In genomic region chr1:8817413-8818324, GRCh38 we compare ENCODE assay signal across 8 cellular contexts. TPM values are rescaled to one million over a fixed set of nuclear protein-coding genes. Genes with fewer than 3 reads are reported as not detected.
DNase-seq lines count a peak whose midpoint lies in the region; ATAC-seq and TF ChIP-seq lines count a peak whose summit lies in the region.

Gene RERE (minus strand): TSS chr1:8817640.

- TF ChIP-seq POLR2A in transverse colon (IDR thresholded peaks at IDR 0.05) = peak; percentile 98

- H3K9me3 ChIP-seq in cardiac muscle cell (ENCODE audit: low read depth) (no peaks in the 10 kb centered on the region), transverse colon (no peaks in the 10 kb centered on the region)

- no peaks in the 10 kb centered on the region for H3K27me3 ChIP-seq in cardiac muscle cell
- no peaks in the 10 kb centered on the region for H3K27me3 ChIP-seq in transverse colon

- peak within 1 kb of the TSS; percentile 78 for H3K4me3 ChIP-seq in GM12875 (ENCODE audit: low read depth, low read length)
- H3K4me3 ChIP-seq in cardiac muscle cell = peak within 1 kb of the TSS; percentile 100
- H3K4me3 ChIP-seq in transverse colon = peak within 1 kb of the TSS; percentile 62 to 94 (median 91)

- intact Hi-C loops in transverse colon (cut with DNase I; ENCODE audit: low total_unique reads) = no loop called here

- peaks cover 15% of the 10 kb centered on the region for H3K4me1 ChIP-seq in cardiac muscle cell (ENCODE audit: low read depth)
- H3K4me1 ChIP-seq in transverse colon = peaks cover 0 to 56% (median 28%) of the 10 kb centered on the region in 4 donors

- no peak for TF ChIP-seq CTCF in GM12875 (IDR thresholded peaks at IDR 0.05; ENCODE audit: borderline replicate concordance, insufficient read depth, low read depth, low read length)
- peak; percentile 10 for TF ChIP-seq CTCF in cardiac muscle cell (IDR thresholded peaks at IDR 0.05; ENCODE audit: low read depth, low read length)
- TF ChIP-seq CTCF in transverse colon (IDR thresholded peaks at IDR 0.05) = peak in 2 of 5 experiments; percentile 4 to 45

- in situ Hi-C loops in transverse colon (cut with MboI; ENCODE audit: low pct_ligation_motif_present in 1 of 4, low pct_unique_long_range_greater_than_20kb in 1 of 4, low sequenced_read_pairs in 3 of 4) = no loop called here

- DNase-seq in NCI-H1105 treated with DMSO at 0.1 percent for 48 hours (lab: John Stamatoyannopoulos, UW) (peak; percentile 92), SW480 (ENCODE audit: low spot score) (peak; percentile 90), cardiac muscle cell (ENCODE audit: low read depth in 1 of 2, low spot score in 1 of 2) (peak; percentile 95 to 97), pons (ENCODE audit: low spot score) (peak; percentile 91), transverse colon (peak; percentile 96)
- DNase-seq in activated naive CD8-positive, alpha-beta T cell treated with anti-CD3 and anti-CD28 coated beads, Interleukin-2, amount 50 U/mL, for 16 hours (ENCODE audit: low read depth, low spot score) = peak; percentile 91

- ATAC-seq in HG02678 (IDR thresholded peaks at IDR 0.05; ENCODE audit: unreplicated experiment) = peak; percentile 95

- no peak for TF ChIP-seq EP300 in transverse colon (IDR thresholded peaks at IDR 0.05; ENCODE audit: low read depth)

- WGBS in transverse colon (ENCODE audit: low coverage in 1 of 2), 2 donors = 0 to 1% methylated on average over 3 to 82 of the region's 82 CpGs

- H3K27ac ChIP-seq in cardiac muscle cell = peak within 1 kb of the TSS; percentile 98
- H3K27ac ChIP-seq in transverse colon = peak within 1 kb of the TSS; percentile 96 to 97 (median 97)

- no peaks in the 10 kb centered on the region for H3K36me3 ChIP-seq in cardiac muscle cell
- no peaks in the 10 kb centered on the region for H3K36me3 ChIP-seq in transverse colon

RNA-seq across cellular contexts. Expression of gene RERE, which starts in this region (rescaled TPM):
- total RNA-seq in cardiac muscle cell (59.5 and 81.0 TPM in 2 replicates), transverse colon (100 to 1,000 TPM in 3 of 4 donors, 10 to 100 TPM in 1; 80.3 to 657 (median 105) TPM)
- polyA plus RNA-seq in cardiac muscle cell = 70.3 and 72.5 TPM in 2 replicates

Comparison
In these comparisons a context has a peak if more than half of its experiments do, and no peak if none do; other contexts are left out.
1. Peak in every context shown above with its lines: DNase-seq, ATAC-seq, H3K4me3 ChIP-seq and H3K27ac ChIP-seq.